In the genomic region with DNA sequence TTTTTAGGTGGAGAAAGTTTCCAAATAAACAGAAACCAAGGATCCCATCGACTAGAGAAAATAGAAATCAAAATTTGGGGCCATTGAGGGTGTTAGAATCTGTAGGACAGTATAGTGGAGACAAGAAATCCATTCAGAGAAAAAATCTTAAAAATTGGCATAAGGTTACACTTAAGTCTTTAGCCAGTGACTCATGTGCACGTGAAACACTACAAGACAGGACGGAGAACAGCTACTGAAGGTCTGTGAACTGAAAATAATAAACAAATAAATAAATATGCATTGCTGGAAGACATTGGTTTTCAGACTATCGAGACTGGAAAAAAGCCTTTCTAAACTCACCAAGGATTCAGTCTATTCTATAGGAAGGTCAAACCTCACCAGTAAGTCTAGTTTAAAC, we compare ENCODE assay signal across 26 cellular contexts.
DNase-seq lines count a peak whose midpoint lies in the region; ATAC-seq and TF ChIP-seq lines count a peak whose summit lies in the region.
"Had no signal": no experiment of that assay in that cellular context is flagged by ENCODE, and none has a peak within 500 bp of the region (broad histone marks: within the 10 kb centered on the region; RNA-seq: fewer than 3 reads in every experiment).

No MANE protein-coding gene starts in this region.

- H4K20me1 ChIP-seq in mammary epithelial cell (ENCODE audit: insufficient read depth, low read length), result peaks cover 2% of the 10 kb centered on the region
- H4K20me1 ChIP-seq: BLaER1 treated with 17β-estradiol and CSF1 and Interleukin-3, amounts not matched to agents 10 nM and 100 nM had no signal

- BruUV-seq in MCF 10A (replicated peaks; lab: Mats Ljungman, UMichigan) (no TSS peak), mammary epithelial cell (replicated peaks; lab: Mats Ljungman, UMichigan) (no TSS peak)

- H3K27me3 Mint-ChIP-seq in MCF 10A (ENCODE audit: insufficient read depth, unreplicated experiment) (no peaks in the 10 kb centered on the region), T-cell (no peaks in the 10 kb centered on the region)

- no peaks in the 10 kb centered on the region for H3K9me3 ChIP-seq in mammary epithelial cell (replicated peaks; ENCODE audit: insufficient read depth, low read length)
- H3K9me3 ChIP-seq in effector memory CD4-positive, alpha-beta T cell (ENCODE audit: control insufficient read depth, low read length), result no peaks in the 10 kb centered on the region
- H3K9me3 ChIP-seq: SK-N-SH had no signal

- in situ Hi-C loops in mammary epithelial cell (cut with MboI; ENCODE audit: low sequenced_read_pairs in 2 of 2), result no loop called here

- no peaks in the 10 kb centered on the region for H3K79me2 ChIP-seq in mammary epithelial cell (ENCODE audit: insufficient read depth, low read length)

- intact Hi-C loops in MCF 10A (cut with micrococcal nuclease), result loop anchor here (5.0 kb wide), 1 partner anchor 789 kb away; no protein-coding TSS in a partner anchor
- intact Hi-C loops in mammary epithelial cell (cut with micrococcal nuclease), result no loop called here

- WGBS in mammary epithelial cell (ENCODE audit: low coverage, missing lambda C conversion rate), result 51% methylated on average over 4 of the region's 4 CpGs

- DNase-seq in MCF 10A (ENCODE audit: unreplicated experiment), result peak; percentile 53
- no peak for DNase-seq in mammary epithelial cell
- peak; percentile 30 for DNase-seq in epithelial cell of esophagus (ENCODE audit: low read depth)
- peak; percentile 17 for DNase-seq in foreskin melanocyte
- no peak for DNase-seq in T-cell
- no peak for DNase-seq in stimulated activated CD4-positive, alpha-beta T cell treated with anti-CD3 and anti-CD28 coated beads, Interleukin-15, amount 100 ng/mL, for 24 hours
- DNase-seq in effector memory CD4-positive, alpha-beta T cell, result no peak
- DNase-seq: Calu3; CD8-positive, alpha-beta T cell; DMS153; GDM1; GOT3; NCI-H1092; NCI-H146; NCI-H2029 treated with DMSO at 0.1 percent for 48 hours; NCI-H226; NCI-H510A treated with DMSO at 0.1 percent for 48 hours; NCI-H748 treated with DMSO at 0.1 percent for 48 hours; PC-9; RPMI8226; SHP77 treated with DMSO at 0.1 percent for 48 hours; SK-N-SH had no signal

- no peak overlapping the region for H2AFZ ChIP-seq in mammary epithelial cell (ENCODE audit: low read depth, low read length)
- H2AFZ ChIP-seq: PC-9 had no signal

- no peak overlapping the region for H3K4me3 ChIP-seq in mammary epithelial cell (replicated peaks in 1 of 3; ENCODE audit: insufficient read depth in 1 of 3, low read depth in 2 of 3, low read length in 3 of 3)
- no peak overlapping the region for H3K4me3 ChIP-seq in epithelial cell of esophagus (ENCODE audit: low read length)
- no peak overlapping the region for H3K4me3 ChIP-seq in effector memory CD4-positive, alpha-beta T cell (ENCODE audit: insufficient read depth, low read depth, low read length, poor library complexity, severe bottlenecking)
- H3K4me3 ChIP-seq: BLaER1 treated with 17β-estradiol and CSF1 and Interleukin-3, amounts not matched to agents 10 nM and 100 nM; K562; PC-9 had no signal

- H3K4me3 Mint-ChIP-seq in MCF 10A (ENCODE audit: unreplicated experiment) (no peak overlapping the region), T-cell (no peak overlapping the region)
- H3K4me3 Mint-ChIP-seq: CD8-positive, alpha-beta T cell had no signal

- H3K27ac ChIP-seq in mammary epithelial cell (ENCODE audit: insufficient read depth, low read depth, low read length), result no peak overlapping the region
- no peak overlapping the region for H3K27ac ChIP-seq in effector memory CD4-positive, alpha-beta T cell (ENCODE audit: insufficient read depth, low read length, poor library complexity, severe bottlenecking)
- H3K27ac ChIP-seq: 22Rv1; BLaER1 treated with 17β-estradiol and CSF1 and Interleukin-3, amounts not matched to agents 10 nM and 100 nM; PC-9 had no signal

- H3K9ac ChIP-seq in mammary epithelial cell (ENCODE audit: insufficient read depth, low read length), result no peak overlapping the region
- H3K9ac ChIP-seq: BLaER1 treated with 17β-estradiol and CSF1 and Interleukin-3, amounts not matched to agents 10 nM and 100 nM; SK-N-SH had no signal

- CTCF ChIA-PET in MCF 10A (lab: Yijun Ruan, JAX) (interaction anchor here (0.7 to 1.2 kb wide), 4 partner anchors 9 to 929 kb away, joined by 3 to 5 read pairs (median 4); no protein-coding TSS in a partner anchor), mammary epithelial cell (lab: Charles Lee; ENCODE audit: low non-redundant PET) (no interaction called here), T-cell (lab: Charles Lee) (no interaction called here)

- H3K4me1 ChIP-seq in mammary epithelial cell (ENCODE audit: insufficient read depth, low read length), result no peaks in the 10 kb centered on the region
- no peaks in the 10 kb centered on the region for H3K4me1 ChIP-seq in effector memory CD4-positive, alpha-beta T cell (ENCODE audit: control insufficient read depth, insufficient read depth, low read length, poor library complexity, severe bottlenecking)

- H3K9me3 Mint-ChIP-seq in MCF 10A (ENCODE audit: unreplicated experiment) (peaks cover 7% of the 10 kb centered on the region), T-cell (peaks cover 8 to 15% (median 13%) of the 10 kb centered on the region in 3 donors)

- peaks cover 11% of the 10 kb centered on the region for H3K4me1 Mint-ChIP-seq in MCF 10A (ENCODE audit: insufficient read depth, unreplicated experiment)
- H3K4me1 Mint-ChIP-seq in T-cell, result no peaks in the 10 kb centered on the region

- H3K36me3 Mint-ChIP-seq in MCF 10A (ENCODE audit: insufficient read depth, unreplicated experiment), result no peaks in the 10 kb centered on the region
- H3K36me3 Mint-ChIP-seq in T-cell, result no peaks in the 10 kb centered on the region
- H3K36me3 Mint-ChIP-seq: CD8-positive, alpha-beta T cell had no signal

- H3K4me2 ChIP-seq in mammary epithelial cell (ENCODE audit: insufficient read depth, low read depth, low read length), result no peak overlapping the region
- H3K4me2 ChIP-seq: BLaER1 treated with 17β-estradiol and CSF1 and Interleukin-3, amounts not matched to agents 10 nM and 100 nM; PC-9; SK-N-SH had no signal

- H3K27me3 ChIP-seq in mammary epithelial cell (ENCODE audit: insufficient read depth, low read length), result no peaks in the 10 kb centered on the region
- H3K27me3 ChIP-seq in effector memory CD4-positive, alpha-beta T cell (replicated peaks; ENCODE audit: control insufficient read depth, insufficient read depth, low read length, poor library complexity, severe bottlenecking), result no peaks in the 10 kb centered on the region
- H3K27me3 ChIP-seq: BLaER1 treated with 17β-estradiol and CSF1 and Interleukin-3, amounts not matched to agents 10 nM and 100 nM had no signal

- POLR2A ChIA-PET in MCF 10A (lab: Yijun Ruan, JAX) (interaction anchor here (0.6 to 0.9 kb wide), 2 partner anchors 22 to 618 kb away, joined by 3 read pairs; no protein-coding TSS in a partner anchor), T-cell (lab: Charles Lee) (no interaction called here)

- TF ChIP-seq CTCF in MCF 10A (IDR thresholded peaks at IDR 0.05; ENCODE audit: unreplicated experiment), result no peak
- no peak for TF ChIP-seq CTCF in mammary epithelial cell (conservative IDR thresholded peaks at IDR 0.05 in 1 of 2, IDR thresholded peaks at IDR 0.05 in 1 of 2; ENCODE audit: extremely low read depth in 1 of 2, insufficient read depth in 1 of 2, low read depth in 1 of 2, low read length in 2 of 2)
- no peak for TF ChIP-seq CTCF in epithelial cell of esophagus (IDR thresholded peaks at IDR 0.05; ENCODE audit: insufficient read depth, low read depth, low read length, missing control alignments)

- dilution Hi-C loops in mammary epithelial cell (cut with HindIII; ENCODE audit: low sequenced_read_pairs), result no loop called here

- no peaks in the 10 kb centered on the region for H3K36me3 ChIP-seq in mammary epithelial cell (ENCODE audit: insufficient read depth, low read length)
- no peaks in the 10 kb centered on the region for H3K36me3 ChIP-seq in effector memory CD4-positive, alpha-beta T cell (ENCODE audit: control insufficient read depth, insufficient read depth, low read length)
- H3K36me3 ChIP-seq: BLaER1 treated with 17β-estradiol and CSF1 and Interleukin-3, amounts not matched to agents 10 nM and 100 nM had no signal

- H3K27ac Mint-ChIP-seq in MCF 10A (ENCODE audit: low read depth, unreplicated experiment) (peak overlapping the region; percentile 68), T-cell (no peak overlapping the region)
- H3K27ac Mint-ChIP-seq: CD8-positive, alpha-beta T cell had no signal

- ATAC-seq in HG03460 (IDR thresholded peaks at IDR 0.05; ENCODE audit: unreplicated experiment) (no peak), T-cell (replicated peaks in 1 of 4) (no peak)
- ATAC-seq: CD8-positive, alpha-beta T cell; K562 had no signal

Comparison
In these comparisons a context has a peak if more than half of its experiments do, and no peak if none do; other contexts are left out.
1. DNase-seq: peak in MCF 10A (single experiment), epithelial cell of esophagus (single experiment) and foreskin melanocyte (single experiment); none in mammary epithelial cell (single experiment), T-cell (0 of 34), stimulated activated CD4-positive, alpha-beta T cell treated with anti-CD3 and anti-CD28 coated beads, Interleukin-15, amount 100 ng/mL, for 24 hours (single experiment) and effector memory CD4-positive, alpha-beta T cell (0 of 3).